Comparison of ENCODE assay signal across 9 cellular contexts in the genomic region with DNA sequence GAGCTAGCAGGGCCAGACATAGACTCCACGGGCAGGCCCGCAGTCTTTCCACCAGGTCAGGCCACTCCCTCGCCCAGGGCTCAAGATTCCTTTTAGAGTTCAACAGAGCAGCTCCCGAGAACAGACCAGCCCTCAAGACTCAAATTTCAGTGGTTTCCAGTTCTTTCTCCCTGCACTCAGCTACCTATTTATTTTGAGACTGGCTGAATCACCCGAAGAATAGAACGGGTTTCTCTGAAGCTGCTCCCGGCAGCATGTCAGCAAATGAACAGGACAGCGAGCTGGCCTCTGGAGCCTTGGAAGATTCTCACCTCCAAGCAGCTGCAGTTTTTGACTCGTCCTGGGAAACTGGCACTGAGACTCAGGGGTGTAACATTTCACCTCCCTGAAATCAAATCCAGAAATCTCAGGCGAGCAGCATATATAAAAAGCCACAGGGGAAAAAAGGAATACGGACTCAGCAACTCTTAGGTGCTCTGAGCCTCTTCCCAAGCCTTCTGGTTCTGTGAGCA.
DNase-seq lines count a peak whose midpoint lies in the region; ATAC-seq and TF ChIP-seq lines count a peak whose summit lies in the region.
"Had no signal": no experiment of that assay in that cellular context is flagged by ENCODE, and none has a peak within 500 bp of the region (broad histone marks: within the 10 kb centered on the region; RNA-seq: fewer than 3 reads in every experiment).

No MANE protein-coding gene starts in this region.

- intact Hi-C loops in PC-3 (cut with micrococcal nuclease), result loop anchor here (1.0 to 5.0 kb wide), 8 partner anchors 10 to 154 kb away; no protein-coding TSS in a partner anchor

- peak overlapping the region; percentile 31; the same call in 1 of the 2 replicates for H3K4me3 ChIP-seq in PC-3 (ENCODE audit: low read length)

- no peaks in the 10 kb centered on the region for H3K9me2 ChIP-seq in PC-3 (replicated peaks; ENCODE audit: low read length)

- H3K9ac ChIP-seq in PC-3 (ENCODE audit: low read length), result peak overlapping the region; percentile 38

- POLR2A ChIA-PET in PC-3 (lab: Charles Lee; ENCODE audit: unreplicated experiment), result interaction anchor here (0.5 to 2.0 kb wide), 4 partner anchors 11 to 119 kb away, joined by 3 to 13 read pairs (median 4); no protein-coding TSS in a partner anchor

- H3K79me2 ChIP-seq in PC-3 (ENCODE audit: low read length), result peaks cover 74% of the 10 kb centered on the region

- H3K4me1 ChIP-seq in PC-3 (ENCODE audit: insufficient read depth, low read length), result peaks cover 36% of the 10 kb centered on the region

- no peak for TF ChIP-seq CTCF in PC-3 (conservative IDR thresholded peaks at IDR 0.05; ENCODE audit: low read depth, low read length)

- CTCF ChIA-PET in PC-3 (lab: Charles Lee), result interaction anchor here (0.6 to 1.8 kb wide), 3 partner anchors 36 to 101 kb away, joined by 3 to 6 read pairs (median 6); no protein-coding TSS in a partner anchor

- DNase-seq in ELF-1 (ENCODE audit: low read depth, low spot score) (peak; percentile 92), PC-3 (peak; percentile 93), fibroblast of gingiva (ENCODE audit: low read depth) (peak; percentile 75), retina (peak; percentile 38), GM19240 (ENCODE audit: insufficient read length, low spot score) (no peak)
- DNase-seq: activated naive CD4-positive, alpha-beta T cell treated with Interleukin-2 at 50 U/mL for 16 hours had no signal

- no peak overlapping the region for H2AFZ ChIP-seq in PC-3 (ENCODE audit: low read length)

- peak; percentile 83 for ATAC-seq in PC-3
- ATAC-seq in HG02571 (IDR thresholded peaks at IDR 0.05; ENCODE audit: unreplicated experiment), result no peak
- no peak for ATAC-seq in GM18873 (IDR thresholded peaks at IDR 0.05; ENCODE audit: low FRiP score, unreplicated experiment)
- no peak for ATAC-seq in HG03442 (IDR thresholded peaks at IDR 0.05; ENCODE audit: unreplicated experiment)

- BruUV-seq in PC-3 (replicated peaks; lab: Mats Ljungman, UMichigan), result TSS peak; percentile 84

- peaks cover 57% of the 10 kb centered on the region for H3K36me3 ChIP-seq in PC-3 (ENCODE audit: low read depth, low read length)

- H3K27me3 ChIP-seq in PC-3 (ENCODE audit: low read length), result no peaks in the 10 kb centered on the region

- H3F3A ChIP-seq in PC-3 (ENCODE audit: low read length, unreplicated experiment), result peaks cover 19% of the 10 kb centered on the region

- no peaks in the 10 kb centered on the region for H3K9me3 ChIP-seq in PC-3 (ENCODE audit: low read length)

- peak overlapping the region; percentile 71 for H3K4me2 ChIP-seq in PC-3 (ENCODE audit: low read length)

- H4K20me1 ChIP-seq in PC-3 (ENCODE audit: low read length), result peaks cover 44% of the 10 kb centered on the region

- H3K27ac ChIP-seq in PC-3 (ENCODE audit: low read length), result peak overlapping the region; percentile 85
